8 cellular contexts compared by ENCODE assay signal in genomic region chr2:97646977-97647376, GRCh38. TPM values are rescaled to one million over a fixed set of nuclear protein-coding genes. Genes with fewer than 3 reads are reported as not detected.
DNase-seq lines count a peak whose midpoint lies in the region; ATAC-seq and TF ChIP-seq lines count a peak whose summit lies in the region.

No MANE protein-coding gene starts in this region.

- H4K20me1 ChIP-seq in SU-DHL-6 (ENCODE audit: low read depth, low read length): no peaks in the 10 kb centered on the region

- TF ChIP-seq CTCF in GM12864 (IDR thresholded peaks at IDR 0.05; ENCODE audit: low read depth, low read length, missing control alignments): no peak
- no peak for TF ChIP-seq CTCF in SU-DHL-6 (IDR thresholded peaks at IDR 0.05; ENCODE audit: insufficient read depth, low read length, poor library complexity, severe bottlenecking)
- TF ChIP-seq CTCF in fibroblast of the aortic adventitia (IDR thresholded peaks at IDR 0.05; ENCODE audit: insufficient read depth, low read length): no peak

- H3K4me3 ChIP-seq in GM12864 (ENCODE audit: low read depth, low read length) (peak overlapping the region; percentile 93), SU-DHL-6 (ENCODE audit: insufficient read depth, low read length, poor library complexity, severe bottlenecking) (peak overlapping the region; percentile 99), fibroblast of the aortic adventitia (ENCODE audit: low read depth, low read length) (peak overlapping the region; percentile 96), skeletal muscle cell (ENCODE audit: low read depth, low read length) (peak overlapping the region; percentile 96)

- no peak overlapping the region for H3K27ac ChIP-seq in SU-DHL-6 (ENCODE audit: low read depth, low read length)

- peaks cover 16% of the 10 kb centered on the region; the same call in 1 of the 2 replicates for H3K79me2 ChIP-seq in SU-DHL-6 (ENCODE audit: insufficient read depth, low read length)

- no peak overlapping the region for H2AFZ ChIP-seq in SU-DHL-6 (ENCODE audit: low read depth, low read length, severe bottlenecking)

- H3K27me3 ChIP-seq in SU-DHL-6 (ENCODE audit: low read length): no peaks in the 10 kb centered on the region

- DNase-seq in GM12864 (ENCODE audit: low read depth): no peak
- DNase-seq in fibroblast of the aortic adventitia (ENCODE audit: low read depth): no peak
- DNase-seq in skeletal muscle cell (ENCODE audit: low read depth): no peak
- no peak for DNase-seq in H4 (ENCODE audit: low spot score)
- DNase-seq in stimulated activated CD4-positive, alpha-beta T cell treated with anti-CD3 and anti-CD28 coated beads, Interleukin-4, amount 100 ng/mL, for 4 hours: no peak
- DNase-seq in activated CD4-positive, CD25-positive, alpha-beta regulatory T cell (lab: John Stamatoyannopoulos, UW): no peak

- peaks cover 13% of the 10 kb centered on the region for H3K36me3 ChIP-seq in SU-DHL-6 (ENCODE audit: low read length)

- peak overlapping the region; percentile 94 for H3K9ac ChIP-seq in SU-DHL-6 (ENCODE audit: low read length)

- ATAC-seq in HG03442 (IDR thresholded peaks at IDR 0.05; ENCODE audit: unreplicated experiment): no peak

- no peaks in the 10 kb centered on the region for H3K9me3 ChIP-seq in SU-DHL-6 (ENCODE audit: insufficient read depth, low read length)

- H3K9me2 ChIP-seq in SU-DHL-6 (replicated peaks; ENCODE audit: insufficient read depth, low read length): no peaks in the 10 kb centered on the region

- H3K4me2 ChIP-seq in SU-DHL-6 (ENCODE audit: low read depth, low read length, poor library complexity, severe bottlenecking): peak overlapping the region; percentile 75

- H3F3A ChIP-seq in SU-DHL-6 (ENCODE audit: insufficient read depth): peaks cover 10% of the 10 kb centered on the region; the same call in 1 of the 2 replicates

RNA-seq across cellular contexts. Expression of gene COX5B, which starts 1.1 kb away (rescaled TPM):
- 83.4 and 198 TPM in 2 replicates for total RNA-seq in fibroblast of the aortic adventitia (ENCODE audit: low replicate concordance)
- 385 and 479 TPM in 2 replicates for total RNA-seq in H4 (2014; rRNA removed; shearing (Covaris generic))

RNA-seq across cellular contexts. Expression of gene ACTR1B, which starts 16.9 kb away (rescaled TPM):
- 24.3 and 44.6 TPM in 2 replicates for total RNA-seq in fibroblast of the aortic adventitia (ENCODE audit: low replicate concordance)
- total RNA-seq in H4 (2014; rRNA removed; shearing (Covaris generic)): 31.0 and 31.4 TPM in 2 replicates

RNA-seq across cellular contexts. Expression of gene C2orf92, which starts 22.5 kb away (rescaled TPM):
- 1.9 and 2.0 TPM in 2 replicates for total RNA-seq in fibroblast of the aortic adventitia (ENCODE audit: low replicate concordance)
- 0.84 and 1.6 TPM in 2 replicates for total RNA-seq in H4 (2014; rRNA removed; shearing (Covaris generic))

RNA-seq across cellular contexts. Expression of gene ANKRD36B, which starts 57.3 kb away (rescaled TPM):
- total RNA-seq in fibroblast of the aortic adventitia (ENCODE audit: low replicate concordance): 49.8 and 72.4 TPM in 2 replicates
- total RNA-seq in H4 (2014; rRNA removed; shearing (Covaris generic)): 2.4 and 3.9 TPM in 2 replicates
